19 cellular contexts compared by ENCODE assay signal in genomic region chr5:138360941-138361452, GRCh38. TPM values are rescaled to one million over a fixed set of nuclear protein-coding genes. Genes with fewer than 3 reads are reported as not detected.
DNase-seq lines count a peak whose midpoint lies in the region; ATAC-seq, FAIRE-seq and TF ChIP-seq lines count a peak whose summit lies in the region.
"Had no signal": no experiment of that assay in that cellular context is flagged by ENCODE, and none has a peak within 500 bp of the region (broad histone marks: within the 10 kb centered on the region; RNA-seq: fewer than 3 reads in every experiment).

No MANE protein-coding gene starts in this region.

- no peaks in the 10 kb centered on the region for H3K9me3 Mint-ChIP-seq in activated naive CD4-positive, alpha-beta T cell treated with anti-CD3 and anti-CD28 coated beads for 36 hours
- H3K9me3 Mint-ChIP-seq in IgD-negative memory B cell: no peaks in the 10 kb centered on the region
- H3K9me3 Mint-ChIP-seq in memory B cell: no peaks in the 10 kb centered on the region
- no peaks in the 10 kb centered on the region for H3K9me3 Mint-ChIP-seq in stimulated activated memory B cell treated with anti-CD40 and anti-IgM and Interleukin-4, amounts not matched to agents 10 μg/mL and 1 μg/mL and 100 μg/mL, for 72 hours
- H3K9me3 Mint-ChIP-seq: activated CD4-positive, alpha-beta memory T cell treated with anti-CD3 and anti-CD28 coated beads, Interleukin-2, amount 10 ng/mL, durations not matched to agents 7 days and 5 days had no signal

- no peak for DNase-seq in activated naive CD4-positive, alpha-beta T cell treated with anti-CD3 and anti-CD28 coated beads for 36 hours
- DNase-seq in activated naive CD4-positive, alpha-beta T cell treated with Interleukin-2 at 50 U/mL for 16 hours: no peak
- no peak for DNase-seq in memory B cell (ENCODE audit: low spot score in 2 of 2)
- no peak for DNase-seq in kidney
- no peak for DNase-seq in GM10266 (ENCODE audit: extremely low spot score)
- DNase-seq in inferior parietal cortex (ENCODE audit: extremely low spot score): no peak
- DNase-seq: activated CD4-positive, alpha-beta memory T cell treated with anti-CD3 and anti-CD28 coated beads, Interleukin-2, amount 10 ng/mL, durations not matched to agents 7 days and 5 days; head of caudate nucleus; IMR-90; NCI-H187 treated with DMSO at 0.1 percent for 48 hours; NCI-H524 treated with DMSO at 0.1 percent for 48 hours; occipital lobe; PC-3; sigmoid colon; stimulated activated CD4-positive, alpha-beta T cell treated with anti-CD3 and anti-CD28 coated beads, Interleukin-1b, Interleukin-23, amount 100 ng/mL, for 48 hours; testis had no signal

- no peak overlapping the region for H3K27ac ChIP-seq in kidney (ENCODE audit: low read depth in 2 of 2, low read length in 2 of 2)
- H3K27ac ChIP-seq: sigmoid colon, SK-N-MC, testis had no signal

- no peaks in the 10 kb centered on the region for H3K36me3 ChIP-seq in kidney (ENCODE audit: control insufficient read depth in 1 of 2, insufficient read depth in 2 of 2, low read length in 2 of 2)
- H3K36me3 ChIP-seq: sigmoid colon had no signal

- no peaks in the 10 kb centered on the region for H3K4me1 ChIP-seq in kidney (ENCODE audit: control insufficient read depth in 1 of 2, insufficient read depth in 1 of 2, low read depth in 1 of 2, low read length in 2 of 2)
- H3K4me1 ChIP-seq: testis had no signal

- intact Hi-C loops in activated naive CD4-positive, alpha-beta T cell treated with anti-CD3 and anti-CD28 coated beads for 36 hours (cut with micrococcal nuclease): no loop called here
- intact Hi-C loops in kidney (cut with DNase I): no loop called here

- FAIRE-seq in kidney (lab: Jason Lieb, UNC): no peak

- TF ChIP-seq CTCF in kidney (IDR thresholded peaks at IDR 0.05; ENCODE audit: borderline replicate concordance, extremely low read depth, insufficient read depth) (no peak), GM10266 (IDR thresholded peaks at IDR 0.05; ENCODE audit: control insufficient read depth, insufficient read depth, low read depth, missing control alignments) (no peak)

- CTCF ChIA-PET in activated naive CD4-positive, alpha-beta T cell treated with anti-CD3 and anti-CD28 coated beads for 36 hours (lab: Charles Lee): interaction anchor here (0.7 to 0.9 kb wide), 2 partner anchors 9 to 10 kb away, joined by 3 to 4 read pairs; partner anchors contain the start of gene KDM3B

- H3K9me3 ChIP-seq in kidney (ENCODE audit: control insufficient read depth in 1 of 2, low read length in 2 of 2): no peaks in the 10 kb centered on the region
- H3K9me3 ChIP-seq: sigmoid colon, testis had no signal

- peaks cover 6% of the 10 kb centered on the region for H3K36me3 Mint-ChIP-seq in activated naive CD4-positive, alpha-beta T cell treated with anti-CD3 and anti-CD28 coated beads for 36 hours (ENCODE audit: low read depth)
- H3K36me3 Mint-ChIP-seq in IgD-negative memory B cell: no peaks in the 10 kb centered on the region
- peaks cover 9% of the 10 kb centered on the region for H3K36me3 Mint-ChIP-seq in memory B cell
- peaks cover 7% of the 10 kb centered on the region for H3K36me3 Mint-ChIP-seq in stimulated activated memory B cell treated with anti-CD40 and anti-IgM and Interleukin-4, amounts not matched to agents 10 μg/mL and 1 μg/mL and 100 μg/mL, for 72 hours

- no peak for ATAC-seq in memory B cell (ENCODE audit: low read depth)
- no peak for ATAC-seq in stimulated activated memory B cell treated with anti-CD40 and anti-IgM and Interleukin-4, amounts not matched to agents 10 μg/mL and 1 μg/mL and 100 μg/mL, for 72 hours
- ATAC-seq: PC-3 had no signal

- H3K27me3 Mint-ChIP-seq in activated naive CD4-positive, alpha-beta T cell treated with anti-CD3 and anti-CD28 coated beads for 36 hours (ENCODE audit: low read depth): no peaks in the 10 kb centered on the region
- H3K27me3 Mint-ChIP-seq in IgD-negative memory B cell (no peaks in the 10 kb centered on the region), memory B cell (no peaks in the 10 kb centered on the region)
- H3K27me3 Mint-ChIP-seq in stimulated activated memory B cell treated with anti-CD40 and anti-IgM and Interleukin-4, amounts not matched to agents 10 μg/mL and 1 μg/mL and 100 μg/mL, for 72 hours: no peaks in the 10 kb centered on the region
- H3K27me3 Mint-ChIP-seq: activated CD4-positive, alpha-beta memory T cell treated with anti-CD3 and anti-CD28 coated beads, Interleukin-2, amount 10 ng/mL, durations not matched to agents 7 days and 5 days had no signal

- peaks cover 34% of the 10 kb centered on the region for H3K4me1 Mint-ChIP-seq in activated naive CD4-positive, alpha-beta T cell treated with anti-CD3 and anti-CD28 coated beads for 36 hours (ENCODE audit: low read depth)
- H3K4me1 Mint-ChIP-seq in IgD-negative memory B cell: peaks cover 19 to 26% (median 24%) of the 10 kb centered on the region in 3 donors
- H3K4me1 Mint-ChIP-seq in memory B cell: peaks cover 21% of the 10 kb centered on the region
- H3K4me1 Mint-ChIP-seq in stimulated activated memory B cell treated with anti-CD40 and anti-IgM and Interleukin-4, amounts not matched to agents 10 μg/mL and 1 μg/mL and 100 μg/mL, for 72 hours: peaks cover 37% of the 10 kb centered on the region

- H3K4me3 ChIP-seq in kidney (ENCODE audit: low read length in 2 of 2): no peak overlapping the region
- H3K4me3 ChIP-seq: sigmoid colon, SK-N-MC, testis had no signal

- no peak overlapping the region for H3K4me3 Mint-ChIP-seq in activated naive CD4-positive, alpha-beta T cell treated with anti-CD3 and anti-CD28 coated beads for 36 hours
- H3K4me3 Mint-ChIP-seq in IgD-negative memory B cell (peak overlapping the region in 2 of 4 donors; percentile 52 to 65), memory B cell (no peak overlapping the region)
- H3K4me3 Mint-ChIP-seq in stimulated activated memory B cell treated with anti-CD40 and anti-IgM and Interleukin-4, amounts not matched to agents 10 μg/mL and 1 μg/mL and 100 μg/mL, for 72 hours: no peak overlapping the region
- H3K4me3 Mint-ChIP-seq: activated CD4-positive, alpha-beta memory T cell treated with anti-CD3 and anti-CD28 coated beads, Interleukin-2, amount 10 ng/mL, durations not matched to agents 7 days and 5 days had no signal

- peak overlapping the region; percentile 54 for H3K27ac Mint-ChIP-seq in activated naive CD4-positive, alpha-beta T cell treated with anti-CD3 and anti-CD28 coated beads for 36 hours
- H3K27ac Mint-ChIP-seq in IgD-negative memory B cell (peak overlapping the region; percentile 28 to 88 (median 42)), memory B cell (peak overlapping the region; percentile 76)
- H3K27ac Mint-ChIP-seq in stimulated activated memory B cell treated with anti-CD40 and anti-IgM and Interleukin-4, amounts not matched to agents 10 μg/mL and 1 μg/mL and 100 μg/mL, for 72 hours: peak overlapping the region; percentile 58
- H3K27ac Mint-ChIP-seq: activated CD4-positive, alpha-beta memory T cell treated with anti-CD3 and anti-CD28 coated beads, Interleukin-2, amount 10 ng/mL, durations not matched to agents 7 days and 5 days had no signal

- no peak overlapping the region for H3K9ac ChIP-seq in kidney (ENCODE audit: low read length in 2 of 2)

RNA-seq across cellular contexts. Expression of gene KDM3B, which starts 8.5 kb away (rescaled TPM):
- total RNA-seq in activated naive CD4-positive, alpha-beta T cell treated with anti-CD3 and anti-CD28 coated beads for 36 hours: 10 to 100 TPM; 33.4 to 36.2 TPM
- 18.1 TPM for polyA plus RNA-seq in IgD-negative memory B cell
- total RNA-seq in kidney: 69.6 TPM
- 18.5 TPM for polyA plus RNA-seq in kidney (ENCODE audit: insufficient read depth, low read depth, low replicate concordance)

RNA-seq across cellular contexts. Expression of gene FAM53C, which starts 22.9 kb away (rescaled TPM):
- 10 to 100 TPM; 20.7 to 21.8 TPM for total RNA-seq in activated naive CD4-positive, alpha-beta T cell treated with anti-CD3 and anti-CD28 coated beads for 36 hours
- polyA plus RNA-seq in IgD-negative memory B cell: 20.4 TPM
- 18.9 TPM for total RNA-seq in kidney
- 8.1 TPM for polyA plus RNA-seq in kidney (ENCODE audit: insufficient read depth, low read depth, low replicate concordance)

RNA-seq across cellular contexts. Expression of gene CDC25C, which starts 29.4 kb away (rescaled TPM):
- total RNA-seq in activated naive CD4-positive, alpha-beta T cell treated with anti-CD3 and anti-CD28 coated beads for 36 hours: 10 to 100 TPM; 23.2 to 26.6 TPM
- polyA plus RNA-seq in IgD-negative memory B cell (not detected), kidney (ENCODE audit: insufficient read depth, low read depth, low replicate concordance) (not detected)
- 0.25 TPM for total RNA-seq in kidney

Comparison
In these comparisons a context has a peak if more than half of its experiments do, and no peak if none do; other contexts are left out.
1. RNA of gene CDC25C, which starts 29.4 kb away (total RNA-seq): 23.2 to 26.6 TPM in activated naive CD4-positive, alpha-beta T cell treated with anti-CD3 and anti-CD28 coated beads for 36 hours; 0.25 TPM in kidney (single experiment); every median in the first group is over 10 times any median in the second.
2. Peak in every context shown above with its lines, with median percentiles within 50 percentile points of each other: H3K27ac Mint-ChIP-seq.